In the genomic region with DNA sequence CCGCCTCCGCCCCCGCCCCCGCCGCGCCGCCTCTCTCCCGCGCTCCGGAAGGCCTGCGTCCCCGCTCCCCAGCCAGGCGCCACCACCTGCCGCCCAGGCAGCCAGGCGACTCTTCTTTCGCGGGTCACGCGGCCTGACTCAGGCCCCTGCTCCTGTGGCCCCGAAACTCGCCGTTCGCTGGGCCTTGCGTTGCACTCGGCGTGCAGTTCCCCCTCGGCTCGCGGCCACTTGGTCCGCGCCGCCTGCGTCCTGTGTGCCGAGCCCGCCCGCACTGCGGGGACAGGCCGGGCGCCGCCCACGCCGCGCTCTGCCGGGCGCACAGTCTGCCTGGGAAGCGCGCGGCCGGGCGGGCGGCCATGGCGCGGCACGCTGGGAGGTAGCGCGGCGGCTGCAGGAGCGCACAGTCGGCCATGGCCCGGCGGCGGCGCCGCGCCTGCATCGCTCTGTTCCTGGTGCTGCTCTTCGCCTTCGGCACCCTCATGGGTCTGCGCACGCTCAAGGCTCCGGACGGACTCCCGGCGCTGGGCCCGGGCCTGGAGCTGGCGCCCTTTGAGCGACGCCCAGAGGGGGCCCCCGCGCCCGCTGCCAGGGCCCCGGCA, we compare ENCODE assay signal across 8 cellular contexts. TPM values are rescaled to one million over a fixed set of nuclear protein-coding genes. Genes with fewer than 3 reads are reported as not detected.
DNase-seq lines count a peak whose midpoint lies in the region; ATAC-seq, FAIRE-seq and TF ChIP-seq lines count a peak whose summit lies in the region.

A gene with protein sequence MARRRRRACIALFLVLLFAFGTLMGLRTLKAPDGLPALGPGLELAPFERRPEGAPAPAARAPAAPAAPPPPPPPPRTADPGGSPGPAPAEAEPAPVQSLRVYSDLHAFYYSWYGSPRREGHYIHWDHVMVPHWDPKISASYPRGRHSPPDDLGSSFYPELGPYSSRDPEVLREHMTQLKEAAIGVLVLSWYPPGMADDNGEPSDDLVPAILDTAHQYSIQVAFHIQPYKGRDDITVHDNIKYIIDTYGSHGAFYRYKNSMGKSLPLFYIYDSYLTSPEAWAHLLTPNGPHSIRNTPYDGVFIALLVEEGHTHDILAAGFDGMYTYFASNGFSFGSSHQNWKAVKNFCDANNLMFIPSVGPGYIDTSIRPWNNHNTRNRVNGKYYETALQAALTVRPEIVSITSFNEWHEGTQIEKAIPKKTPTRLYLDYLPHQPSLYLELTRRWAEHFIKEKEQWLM (plus strand): TSS at position 75 of the 599 bp plus-strand sequence. CDS start 336 bp downstream, at position 411.

- H3K79me2 ChIP-seq in neural cell (replicated peaks; ENCODE audit: insufficient read depth, low read length) = no peaks in the 10 kb centered on the region

- H3F3A ChIP-seq in neural cell (ENCODE audit: insufficient read depth, low read length, poor library complexity, severe bottlenecking) = no peaks in the 10 kb centered on the region

- peak; percentile 54 for TF ChIP-seq POLR2A in A549 (IDR thresholded peaks at IDR 0.05; ENCODE audit: low read length)

- TF ChIP-seq RAD21 in A549 (conservative IDR thresholded peaks at IDR 0.05 in 1 of 2, IDR thresholded peaks at IDR 0.05 in 1 of 2) (no peak), neural cell (conservative IDR thresholded peaks at IDR 0.05) (no peak)

- no peaks in the 10 kb centered on the region for H4K20me1 ChIP-seq in neural cell (ENCODE audit: insufficient read depth)

- no peak for FAIRE-seq in A549 (lab: Jason Lieb, UNC)

- POLR2A ChIA-PET in A549 (lab: Yijun Ruan, JAX) = interaction anchor here (0.6 kb wide), 1 partner anchor 196 kb away, joined by 4 read pairs; no protein-coding TSS in a partner anchor

- H3K9ac ChIP-seq in neural cell (ENCODE audit: low read length) = peak within 1 kb of the TSS; percentile 78

- H3K4me2 ChIP-seq in A549 (peak within 1 kb of the TSS; percentile 98), neural cell (ENCODE audit: low read length) (peak within 1 kb of the TSS; percentile 95)

- H3K36me3 ChIP-seq in neural cell (ENCODE audit: insufficient read depth, low read length) = no peaks in the 10 kb centered on the region

- no peak for TF ChIP-seq EP300 in A549 (IDR thresholded peaks at IDR 0.05)
- peak; percentile 34 for TF ChIP-seq EP300 in neural cell (conservative IDR thresholded peaks at IDR 0.05; ENCODE audit: poor library complexity, severe bottlenecking)

- DNase-seq in A549 (ENCODE audit: low read depth in 1 of 2, low spot score in 1 of 2) (peak; percentile 39 to 57), GM12864 (ENCODE audit: low read depth) (no peak), NOMO-1 (lab: John Stamatoyannopoulos, UW; ENCODE audit: unreplicated experiment in 2 of 2) (peak; percentile 51 to 60), foreskin melanocyte (peak; percentile 4)
- peak; percentile 72 for DNase-seq in activated effector memory CD4-positive, alpha-beta T cell treated with anti-CD3 and anti-CD28 coated beads, Interleukin-2, amount 50 U/mL, for 16 hours

- H3K27me3 ChIP-seq in neural cell (ENCODE audit: insufficient read depth, low read depth, low read length) = no peaks in the 10 kb centered on the region

- peak within 1 kb of the TSS; percentile 83 for H2AFZ ChIP-seq in neural cell (ENCODE audit: low read depth, low read length)

- CTCF ChIA-PET in A549 (lab: Yijun Ruan, JAX) = interaction anchor here (0.6 to 0.9 kb wide), 2 partner anchors 66 to 341 kb away, joined by 3 read pairs; no protein-coding TSS in a partner anchor

- TF ChIP-seq CTCF in A549 (IDR thresholded peaks at IDR 0.05) = 0 out of 3 replicates have a peak, but pooled peaks have one; percentile 6
- TF ChIP-seq CTCF in GM12864 (IDR thresholded peaks at IDR 0.05; ENCODE audit: low read depth, low read length, missing control alignments) = no peak
- no peak for TF ChIP-seq CTCF in neural cell (IDR thresholded peaks at IDR 0.05; ENCODE audit: poor library complexity, severe bottlenecking)

- no CpG with 5 or more reads among the region's 82 CpGs for WGBS in A549 (ENCODE audit: missing lambda C conversion rate)

- H3K4me3 ChIP-seq in A549 = peak within 1 kb of the TSS; percentile 76
- H3K4me3 ChIP-seq in GM12864 (ENCODE audit: low read depth, low read length) = peak within 1 kb of the TSS; percentile 69
- peak within 1 kb of the TSS; percentile 82 for H3K4me3 ChIP-seq in neural cell (ENCODE audit: low read length)

- H3K4me1 ChIP-seq in A549 = peaks cover 5% of the 10 kb centered on the region; the same call in 1 of the 3 replicates

- H3K9me3 ChIP-seq in A549 = no peaks in the 10 kb centered on the region
- no peaks in the 10 kb centered on the region for H3K9me3 ChIP-seq in neural cell (ENCODE audit: low read length)

- H3K27ac ChIP-seq in A549 (peak within 1 kb of the TSS; percentile 91 to 95), neural cell (ENCODE audit: low read length) (peak within 1 kb of the TSS; percentile 54)

- ATAC-seq in A549 (peak; percentile 86 to 90), HG03196 (IDR thresholded peaks at IDR 0.05; ENCODE audit: unreplicated experiment) (peak; percentile 60), HG02884 (IDR thresholded peaks at IDR 0.05; ENCODE audit: unreplicated experiment) (no peak)

- H3K9me2 ChIP-seq in neural cell (ENCODE audit: insufficient read depth, low read length) = no peaks in the 10 kb centered on the region

TF ChIP-seq in A549, 52 proteins besides CTCF, POLR2A, EP300 and RAD21:
- TF ChIP-seq PHF8 (IDR thresholded peaks at IDR 0.05; ENCODE audit: borderline replicate concordance, low read depth) = peak; percentile 13; the same call in 1 of the 2 replicates
- TF ChIP-seq JUN (IDR thresholded peaks at IDR 0.05) = peak in 1 of 2 experiments; percentile 27; a peak in 1 of 5 replicates
- TF ChIP-seq, protein P1, sequence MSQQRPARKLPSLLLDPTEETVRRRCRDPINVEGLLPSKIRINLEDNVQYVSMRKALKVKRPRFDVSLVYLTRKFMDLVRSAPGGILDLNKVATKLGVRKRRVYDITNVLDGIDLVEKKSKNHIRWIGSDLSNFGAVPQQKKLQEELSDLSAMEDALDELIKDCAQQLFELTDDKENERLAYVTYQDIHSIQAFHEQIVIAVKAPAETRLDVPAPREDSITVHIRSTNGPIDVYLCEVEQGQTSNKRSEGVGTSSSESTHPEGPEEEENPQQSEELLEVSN (IDR thresholded peaks at IDR 0.05; ENCODE audit: borderline replicate concordance, low read depth) = peak; percentile 74; the same call in 1 of the 2 replicates
- no peak for TF ChIP-seq POLR2AphosphoS2 (conservative IDR thresholded peaks at IDR 0.05; ENCODE audit: low read length)
- TF ChIP-seq, protein P2, sequence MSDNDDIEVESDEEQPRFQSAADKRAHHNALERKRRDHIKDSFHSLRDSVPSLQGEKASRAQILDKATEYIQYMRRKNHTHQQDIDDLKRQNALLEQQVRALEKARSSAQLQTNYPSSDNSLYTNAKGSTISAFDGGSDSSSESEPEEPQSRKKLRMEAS (IDR thresholded peaks at IDR 0.05) = peak; percentile 43

TF ChIP-seq in neural cell, 6 proteins besides CTCF, POLR2A, EP300 and RAD21:
- peak; percentile 57 for TF ChIP-seq POLR2AphosphoS5 (IDR thresholded peaks at IDR 0.05)
- TF ChIP-seq, protein P3, sequence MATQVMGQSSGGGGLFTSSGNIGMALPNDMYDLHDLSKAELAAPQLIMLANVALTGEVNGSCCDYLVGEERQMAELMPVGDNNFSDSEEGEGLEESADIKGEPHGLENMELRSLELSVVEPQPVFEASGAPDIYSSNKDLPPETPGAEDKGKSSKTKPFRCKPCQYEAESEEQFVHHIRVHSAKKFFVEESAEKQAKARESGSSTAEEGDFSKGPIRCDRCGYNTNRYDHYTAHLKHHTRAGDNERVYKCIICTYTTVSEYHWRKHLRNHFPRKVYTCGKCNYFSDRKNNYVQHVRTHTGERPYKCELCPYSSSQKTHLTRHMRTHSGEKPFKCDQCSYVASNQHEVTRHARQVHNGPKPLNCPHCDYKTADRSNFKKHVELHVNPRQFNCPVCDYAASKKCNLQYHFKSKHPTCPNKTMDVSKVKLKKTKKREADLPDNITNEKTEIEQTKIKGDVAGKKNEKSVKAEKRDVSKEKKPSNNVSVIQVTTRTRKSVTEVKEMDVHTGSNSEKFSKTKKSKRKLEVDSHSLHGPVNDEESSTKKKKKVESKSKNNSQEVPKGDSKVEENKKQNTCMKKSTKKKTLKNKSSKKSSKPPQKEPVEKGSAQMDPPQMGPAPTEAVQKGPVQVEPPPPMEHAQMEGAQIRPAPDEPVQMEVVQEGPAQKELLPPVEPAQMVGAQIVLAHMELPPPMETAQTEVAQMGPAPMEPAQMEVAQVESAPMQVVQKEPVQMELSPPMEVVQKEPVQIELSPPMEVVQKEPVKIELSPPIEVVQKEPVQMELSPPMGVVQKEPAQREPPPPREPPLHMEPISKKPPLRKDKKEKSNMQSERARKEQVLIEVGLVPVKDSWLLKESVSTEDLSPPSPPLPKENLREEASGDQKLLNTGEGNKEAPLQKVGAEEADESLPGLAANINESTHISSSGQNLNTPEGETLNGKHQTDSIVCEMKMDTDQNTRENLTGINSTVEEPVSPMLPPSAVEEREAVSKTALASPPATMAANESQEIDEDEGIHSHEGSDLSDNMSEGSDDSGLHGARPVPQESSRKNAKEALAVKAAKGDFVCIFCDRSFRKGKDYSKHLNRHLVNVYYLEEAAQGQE (IDR thresholded peaks at IDR 0.05; ENCODE audit: borderline replicate concordance) = no peak
- no peak for TF ChIP-seq TAF1 (IDR thresholded peaks at IDR 0.05; ENCODE audit: low read depth)
- peak; percentile 85 for TF ChIP-seq MXI1 (conservative IDR thresholded peaks at IDR 0.05; ENCODE audit: poor library complexity, severe bottlenecking)
- TF ChIP-seq EZH2 (IDR thresholded peaks at IDR 0.05; ENCODE audit: borderline replicate concordance, insufficient read depth, low read length, poor library complexity, severe bottlenecking) = no peak
- TF ChIP-seq SMC3 (conservative IDR thresholded peaks at IDR 0.05; ENCODE audit: poor library complexity) = peak; percentile 53

RNA-seq across cellular contexts. Expression of the gene that starts here (rescaled TPM):
- polyA plus RNA-seq in A549 (2011; rRNA removed) (8.9 and 12.6 TPM in 2 replicates), A549 (2017; fragmentation: RNase III; extraction: RNeasy Plus Mini Kit Qiagen cat#74134 plus additional on column Dnase treatment) (13.8 to 15.5 TPM (median 15.5 TPM) in 3 replicates), neural cell (37.0 and 46.7 TPM in 2 replicates)
- polyA plus RNA-seq in A549 (2012; cell fraction: cytosol; rRNA removed) = 14.2 and 17.9 TPM in 2 replicates
- polyA plus RNA-seq in A549 (2012; cell fraction: nucleus; rRNA removed) = 13.3 and 15.5 TPM in 2 replicates
- polyA minus RNA-seq in A549 (2011; rRNA and poly(A)+ RNA removed) = 13.3 and 18.3 TPM in 2 replicates
- polyA minus RNA-seq in neural cell = 46.7 and 52.8 TPM in 2 replicates
